Comparison of ENCODE assay signal across 20 cellular contexts in genomic region chr3:99885851-99886250, GRCh38.
"Had no signal": no experiment of that assay in that cellular context is flagged by ENCODE, and none has a peak within 500 bp of the region (broad histone marks: within the 10 kb centered on the region; RNA-seq: fewer than 3 reads in every experiment).

No MANE protein-coding gene starts in this region.

- H2AFZ ChIP-seq: parathyroid adenoma had no signal

- H3K9me3 Mint-ChIP-seq: activated T-helper 17 cell treated with anti-CD3 and anti-CD28 coated beads, Interleukin-2, amount 50 U/mL, for 72 hours; immature natural killer cell had no signal

- H3K36me3 ChIP-seq: suprapubic skin, transverse colon had no signal

- H3K4me3 Mint-ChIP-seq: activated CD4-positive, alpha-beta T cell treated with anti-CD3 and anti-CD28 coated beads for 36 hours; activated T-helper 17 cell treated with anti-CD3 and anti-CD28 coated beads, Interleukin-2, amount 50 U/mL, for 72 hours; immature natural killer cell; memory B cell; naive thymus-derived CD8-positive, alpha-beta T cell; stimulated activated naive CD8-positive, alpha-beta T cell treated with anti-CD3 and anti-CD28 coated beads, Interleukin-15, amount 100 ng/mL, for 72 hours; T-helper 17 cell had no signal

- H3K79me2 ChIP-seq: parathyroid adenoma had no signal

- H3K27ac ChIP-seq: parathyroid adenoma, suprapubic skin, transverse colon had no signal

- H3K4me2 ChIP-seq: smooth muscle cell had no signal

- H3K9ac ChIP-seq: parathyroid adenoma had no signal

- H3K27ac Mint-ChIP-seq: activated CD4-positive, alpha-beta T cell treated with anti-CD3 and anti-CD28 coated beads for 36 hours; activated T-helper 17 cell treated with anti-CD3 and anti-CD28 coated beads, Interleukin-2, amount 50 U/mL, for 72 hours; immature natural killer cell; memory B cell; stimulated activated naive CD8-positive, alpha-beta T cell treated with anti-CD3 and anti-CD28 coated beads, Interleukin-15, amount 100 ng/mL, for 72 hours; T-helper 17 cell had no signal

- H3K27me3 Mint-ChIP-seq: activated CD4-positive, alpha-beta T cell treated with anti-CD3 and anti-CD28 coated beads for 36 hours; activated T-helper 17 cell treated with anti-CD3 and anti-CD28 coated beads, Interleukin-2, amount 50 U/mL, for 72 hours; memory B cell; naive thymus-derived CD8-positive, alpha-beta T cell; stimulated activated naive CD8-positive, alpha-beta T cell treated with anti-CD3 and anti-CD28 coated beads, Interleukin-15, amount 100 ng/mL, for 72 hours; T-helper 17 cell had no signal

- ATAC-seq: activated CD4-positive, alpha-beta T cell treated with anti-CD3 and anti-CD28 coated beads for 36 hours; activated T-helper 17 cell treated with anti-CD3 and anti-CD28 coated beads, Interleukin-2, amount 50 U/mL, for 72 hours; esophagus mucosa; naive thymus-derived CD8-positive, alpha-beta T cell; sciatic nerve; stimulated activated naive CD8-positive, alpha-beta T cell treated with anti-CD3 and anti-CD28 coated beads, Interleukin-15, amount 100 ng/mL, for 72 hours; T-helper 17 cell had no signal

- H3K4me3 ChIP-seq: smooth muscle cell, suprapubic skin, transverse colon had no signal

- DNase-seq: activated CD4-positive, alpha-beta T cell treated with anti-CD3 and anti-CD28 coated beads for 36 hours; activated CD4-positive, alpha-beta T cell treated with anti-CD3 and anti-CD28 coated beads, Interleukin-2, amount 50 U/mL, for 48 hours; activated naive CD4-positive, alpha-beta T cell treated with Interleukin-2 at 50 U/mL for 16 hours; activated T-cell treated with anti-CD3 and anti-CD28 coated beads, Interleukin-2, amount 50 U/mL, for 1 hour; aorta; cerebellar nuclear complex; cortex of kidney; immature natural killer cell; naive thymus-derived CD8-positive, alpha-beta T cell; stimulated activated CD4-positive, alpha-beta T cell treated with anti-CD3 and anti-CD28 coated beads, Interleukin-4, amount 100 ng/mL, for 1 hour; stimulated activated naive CD8-positive, alpha-beta T cell treated with anti-CD3 and anti-CD28 coated beads, Interleukin-15, amount 100 ng/mL, for 72 hours; T-helper 17 cell; transverse colon had no signal

- H3K27me3 ChIP-seq: suprapubic skin, transverse colon had no signal

- H3K9me3 ChIP-seq: suprapubic skin had no signal
